8 cellular contexts compared by ENCODE assay signal in genomic region chr20:63957004-63957689, GRCh38. TPM values are rescaled to one million over a fixed set of nuclear protein-coding genes. Genes with fewer than 3 reads are reported as not detected.
A peak's percentile ranks its signal among the peaks of the same experiment; 100 is the strongest.
DNase-seq lines count a peak whose midpoint lies in the region; ATAC-seq and TF ChIP-seq lines count a peak whose summit lies in the region.

No MANE protein-coding gene starts in this region.

- no peaks in the 10 kb centered on the region for H3K27me3 ChIP-seq in RWPE2 (ENCODE audit: insufficient read depth, poor library complexity, severe bottlenecking)
- no peaks in the 10 kb centered on the region for H3K27me3 ChIP-seq in osteoblast (ENCODE audit: insufficient read depth, low read length)

- H2AFZ ChIP-seq in osteoblast (ENCODE audit: low read length): no peak overlapping the region

- TF ChIP-seq POLR2A in GM15510 (IDR thresholded peaks at IDR 0.05; ENCODE audit: borderline replicate concordance, extremely low read depth, insufficient read length): peak; percentile 43

- H3K27ac ChIP-seq in 22Rv1: peak overlapping the region; percentile 89
- peak overlapping the region; percentile 74 for H3K27ac ChIP-seq in RWPE2 (ENCODE audit: poor library complexity, severe bottlenecking)
- peak overlapping the region; percentile 51 for H3K27ac ChIP-seq in osteoblast (ENCODE audit: low read depth, low read length)

- H3K4me3 ChIP-seq in RWPE2 (ENCODE audit: severe bottlenecking) (peak overlapping the region; percentile 88), osteoblast (ENCODE audit: insufficient read depth, low read length) (peak overlapping the region; percentile 72)

- DNase-seq in HuH-7.5 (ENCODE audit: low spot score) (peak; percentile 80), RWPE2 (ENCODE audit: low spot score) (peak; percentile 87), globus pallidus (ENCODE audit: low spot score) (peak; percentile 48), osteoblast (ENCODE audit: insufficient read length, low spot score, missing footprints) (peak; percentile 98)
- peak; percentile 81 for DNase-seq in activated naive CD4-positive, alpha-beta T cell treated with anti-CD3 and anti-CD28 coated beads, Interleukin-2, amount 50 U/mL, for 16 hours

- H3K79me2 ChIP-seq in osteoblast (ENCODE audit: insufficient read depth, low read length): peaks cover 36% of the 10 kb centered on the region

- TF ChIP-seq CTCF in 22Rv1 (IDR thresholded peaks at IDR 0.05): 0 out of 2 replicates have a peak, but pooled peaks have one; percentile 8
- TF ChIP-seq CTCF in RWPE2 (IDR thresholded peaks at IDR 0.05; ENCODE audit: poor library complexity, severe bottlenecking): no peak
- no peak for TF ChIP-seq CTCF in osteoblast (IDR thresholded peaks at IDR 0.05; ENCODE audit: extremely low read depth, low read depth, low read length)

- H4K20me1 ChIP-seq in osteoblast (ENCODE audit: insufficient read depth, low read length): peaks cover 25% of the 10 kb centered on the region

- H3K36me3 ChIP-seq in RWPE2 (ENCODE audit: low read depth) (peaks cover 25% of the 10 kb centered on the region), osteoblast (ENCODE audit: insufficient read depth, low read length) (peaks cover 13% of the 10 kb centered on the region)

- peak; percentile 73 for ATAC-seq in RWPE2 (ENCODE audit: low read depth)
- no peak for ATAC-seq in HG03159 (IDR thresholded peaks at IDR 0.05; ENCODE audit: unreplicated experiment)

- no peaks in the 10 kb centered on the region for H3K9me3 ChIP-seq in RWPE2 (ENCODE audit: severe bottlenecking)
- no peaks in the 10 kb centered on the region for H3K9me3 ChIP-seq in osteoblast (ENCODE audit: low read depth, low read length)

- H3K4me1 ChIP-seq in RWPE2 (ENCODE audit: insufficient read depth, poor library complexity, severe bottlenecking): peaks cover 14% of the 10 kb centered on the region
- H3K4me1 ChIP-seq in osteoblast (ENCODE audit: insufficient read depth, low read length): peaks cover 13% of the 10 kb centered on the region

- H3K4me2 ChIP-seq in osteoblast (ENCODE audit: insufficient read depth, low read length): peak overlapping the region; percentile 87

RNA-seq across cellular contexts. Expression of gene UCKL1, which starts 0.9 kb away (rescaled TPM):
- total RNA-seq in osteoblast: 21.0 and 23.9 TPM in 2 replicates

RNA-seq across cellular contexts. Expression of gene ZNF512B, which starts 12.6 kb away (rescaled TPM):
- 12.1 and 14.5 TPM in 2 replicates for total RNA-seq in osteoblast

RNA-seq across cellular contexts. Expression of gene SAMD10, which starts 22.3 kb away (rescaled TPM):
- 0.59 and 1.4 TPM in 2 replicates for total RNA-seq in osteoblast

RNA-seq across cellular contexts. Expression of gene PRPF6, which starts 23.8 kb away (rescaled TPM):
- 47.1 and 56.1 TPM in 2 replicates for total RNA-seq in osteoblast

Comparison
In these comparisons a context has a peak if more than half of its experiments do, and no peak if none do; other contexts are left out.
1. DNase-seq: peak in every context shown above with its lines; median percentile 98 in osteoblast; 87 in RWPE2; 81 in activated naive CD4-positive, alpha-beta T cell treated with anti-CD3 and anti-CD28 coated beads, Interleukin-2, amount 50 U/mL, for 16 hours; 80 in HuH-7.5; 48 in globus pallidus.